Comparison of ENCODE assay signal across 6 cellular contexts in the genomic region with DNA sequence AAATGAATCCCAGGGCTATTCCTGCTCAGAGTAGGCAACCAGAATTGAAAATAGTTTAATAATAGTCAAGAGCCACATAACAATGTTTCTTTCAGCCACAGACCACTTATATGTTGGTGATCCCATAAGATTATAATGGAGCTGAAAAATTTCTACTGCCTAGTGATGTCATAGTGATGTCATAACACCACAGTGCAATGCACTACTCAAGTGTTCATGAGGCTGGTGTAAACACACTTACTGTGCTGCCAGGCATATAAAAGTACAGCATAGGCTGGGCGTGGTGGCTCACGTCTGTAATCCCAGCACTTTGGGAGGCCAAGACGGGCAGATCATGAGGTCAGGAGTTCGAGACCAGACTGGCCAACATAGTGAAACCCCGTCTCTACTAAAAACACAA. TPM values are rescaled to one million over a fixed set of nuclear protein-coding genes. Genes with fewer than 3 reads are reported as not detected.
DNase-seq lines count a peak whose midpoint lies in the region; ATAC-seq, FAIRE-seq and TF ChIP-seq lines count a peak whose summit lies in the region.
"Not testable (repeated sequence)": the region's sequence is repeated elsewhere in the genome, so short reads cannot be mapped to it uniquely, and the experiment has no call there.
"Had no signal": no experiment of that assay in that cellular context is flagged by ENCODE, and none has a peak within 500 bp of the region (broad histone marks: within the 10 kb centered on the region; RNA-seq: fewer than 3 reads in every experiment).

No MANE protein-coding gene starts in this region.

- not testable (repeated sequence) for H3K27me3 Mint-ChIP-seq in activated CD8-positive, alpha-beta T cell treated with anti-CD3 and anti-CD28 coated beads, Interleukin-2, amount 10 ng/mL, durations not matched to agents 7 days and 5 days (ENCODE audit: low read depth)

- H3K9me3 Mint-ChIP-seq in activated CD8-positive, alpha-beta T cell treated with anti-CD3 and anti-CD28 coated beads, Interleukin-2, amount 10 ng/mL, durations not matched to agents 7 days and 5 days (ENCODE audit: insufficient read depth): not testable (repeated sequence)

- CTCF ChIA-PET in activated CD8-positive, alpha-beta T cell treated with anti-CD3 and anti-CD28 coated beads, Interleukin-2, amount 10 ng/mL, durations not matched to agents 7 days and 5 days (lab: Charles Lee); K562 (lab: Yijun Ruan, JAX; ENCODE audit: low intra/inter-chr PET ratio): not testable (repeated sequence)
- CTCF ChIA-PET in endothelial cell of umbilical vein (lab: Charles Lee): interaction anchor here (2.2 kb wide), 1 partner anchor 120 kb away, joined by 5 read pairs; no protein-coding TSS in a partner anchor

- H3K79me2 ChIP-seq in K562 (ENCODE audit: control insufficient read depth, insufficient read depth, low read length); endothelial cell of umbilical vein (ENCODE audit: control insufficient read depth, insufficient read depth, low read length): not testable (repeated sequence)

- peak overlapping the region; percentile 20 for H3K27ac Mint-ChIP-seq in activated CD8-positive, alpha-beta T cell treated with anti-CD3 and anti-CD28 coated beads, Interleukin-2, amount 10 ng/mL, durations not matched to agents 7 days and 5 days

- H3K36me3 Mint-ChIP-seq in activated CD8-positive, alpha-beta T cell treated with anti-CD3 and anti-CD28 coated beads, Interleukin-2, amount 10 ng/mL, durations not matched to agents 7 days and 5 days (ENCODE audit: low read depth): peaks cover 66% of the 10 kb centered on the region

- intact Hi-C loops in K562 (cut with micrococcal nuclease); endothelial cell of umbilical vein (cut with micrococcal nuclease); mucosa of descending colon (cut with DNase I, micrococcal nuclease): not testable (repeated sequence)

- TF ChIP-seq RAD21 in Ishikawa (IDR thresholded peaks at IDR 0.05; ENCODE audit: low read depth); K562 (CRISPR knock-in tag; conservative IDR thresholded peaks at IDR 0.05 in 1 of 2, IDR thresholded peaks at IDR 0.05 in 1 of 2): not testable (repeated sequence)

- POLR2A ChIA-PET in activated CD8-positive, alpha-beta T cell treated with anti-CD3 and anti-CD28 coated beads, Interleukin-2, amount 10 ng/mL, durations not matched to agents 7 days and 5 days (lab: Charles Lee); K562 (lab: Yijun Ruan, JAX); endothelial cell of umbilical vein (lab: Charles Lee): not testable (repeated sequence)

- 3% methylated on average over 5 of the region's 5 CpGs for WGBS in K562 (ENCODE audit: insufficient coverage, low coverage, missing lambda C conversion rate)

- in situ Hi-C loops in K562 (cut with MboI): not testable (repeated sequence)

- H3K4me3 ChIP-seq in K562; endothelial cell of umbilical vein (replicated peaks in 1 of 3; ENCODE audit: insufficient read depth in 1 of 3, low read depth in 1 of 3, low read length in 3 of 3); mucosa of descending colon: not testable (repeated sequence)

- DNase-seq in activated CD8-positive, alpha-beta T cell treated with anti-CD3 and anti-CD28 coated beads, Interleukin-2, amount 10 ng/mL, durations not matched to agents 7 days and 5 days; K562 (ENCODE audit: extremely low read depth in 1 of 4, low spot score in 3 of 4); endothelial cell of umbilical vein (ENCODE audit: low read depth, low spot score); mucosa of descending colon: not testable (repeated sequence)

- FAIRE-seq in K562 (lab: Jason Lieb, UNC); endothelial cell of umbilical vein (lab: Jason Lieb, UNC): not testable (repeated sequence)

- H3K4me1 ChIP-seq in K562 (replicated peaks in 1 of 2; ENCODE audit: control insufficient read depth in 2 of 2, insufficient read depth in 2 of 2, low read length in 2 of 2); endothelial cell of umbilical vein (ENCODE audit: control insufficient read depth, extremely low read depth, insufficient read depth, low read length); mucosa of descending colon (ENCODE audit: low read depth): not testable (repeated sequence)

- TF ChIP-seq POLR2A in K562 (conservative IDR thresholded peaks at IDR 0.05); endothelial cell of umbilical vein (IDR thresholded peaks at IDR 0.05; ENCODE audit: low read depth, low read length): not testable (repeated sequence)

- H3K9me3 ChIP-seq in K562 (replicated peaks; ENCODE audit: control insufficient read depth, insufficient read depth, low read depth, low read length); endothelial cell of umbilical vein (replicated peaks; ENCODE audit: control insufficient read depth, insufficient read depth, low read length); mucosa of descending colon: not testable (repeated sequence)

- not testable (repeated sequence) for H3K9me1 ChIP-seq in K562 (ENCODE audit: control insufficient read depth, insufficient read depth, low read length); endothelial cell of umbilical vein (replicated peaks; ENCODE audit: control insufficient read depth, extremely low read depth, insufficient read depth, low read length)

- not testable (repeated sequence) for H3K4me2 ChIP-seq in K562 (ENCODE audit: insufficient read depth, low read length); endothelial cell of umbilical vein (ENCODE audit: insufficient read depth, low read length)

- H3K36me3 ChIP-seq in K562 (ENCODE audit: control insufficient read depth, insufficient read depth, low read length); endothelial cell of umbilical vein (ENCODE audit: control insufficient read depth in 2 of 2, extremely low read depth in 1 of 2, insufficient read depth in 2 of 2, low read length in 2 of 2); mucosa of descending colon (ENCODE audit: low read depth): not testable (repeated sequence)

- dilution Hi-C loops in endothelial cell of umbilical vein (cut with MboI; ENCODE audit: extremely low pct_ligation_motif_present, low sequenced_read_pairs): not testable (repeated sequence)

- H2AFZ ChIP-seq in K562 (ENCODE audit: low read depth, low read length); endothelial cell of umbilical vein (ENCODE audit: low read depth, low read length): not testable (repeated sequence)

- not testable (repeated sequence) for TF ChIP-seq CTCF in K562 (IDR thresholded peaks at IDR 0.05 in 2 of 3, conservative IDR thresholded peaks at IDR 0.05 in 1 of 3; ENCODE audit: insufficient read depth in 2 of 3, low read depth in 1 of 3, low read length in 3 of 3); endothelial cell of umbilical vein (IDR thresholded peaks at IDR 0.05; ENCODE audit: extremely low read depth in 1 of 2, insufficient read depth in 1 of 2, low read depth in 1 of 2, low read length in 2 of 2); mucosa of descending colon (IDR thresholded peaks at IDR 0.05)

- not testable (repeated sequence) for H3K4me3 Mint-ChIP-seq in activated CD8-positive, alpha-beta T cell treated with anti-CD3 and anti-CD28 coated beads, Interleukin-2, amount 10 ng/mL, durations not matched to agents 7 days and 5 days

- not testable (repeated sequence) for H3K9ac ChIP-seq in K562 (ENCODE audit: insufficient read depth in 1 of 2, low read depth in 2 of 2, low read length in 2 of 2); endothelial cell of umbilical vein (replicated peaks; ENCODE audit: extremely low read depth, insufficient read depth, low read length)

- not testable (repeated sequence) for H3K27me3 ChIP-seq in K562 (ENCODE audit: control insufficient read depth in 2 of 2, insufficient read depth in 2 of 2, low read length in 2 of 2); endothelial cell of umbilical vein (ENCODE audit: control insufficient read depth in 2 of 2, insufficient read depth in 2 of 2, low read length in 2 of 2)

- not testable (repeated sequence) for TF ChIP-seq EP300 in Ishikawa (IDR thresholded peaks at IDR 0.05; ENCODE audit: borderline replicate concordance); K562 (IDR thresholded peaks at IDR 0.05; ENCODE audit: low read length)

- not testable (repeated sequence) for H4K20me1 ChIP-seq in K562 (replicated peaks; ENCODE audit: control insufficient read depth, insufficient read depth, low read length); endothelial cell of umbilical vein (replicated peaks; ENCODE audit: control insufficient read depth, extremely low read depth, insufficient read depth, low read length)

- not testable (repeated sequence) for BruUV-seq in K562 (replicated peaks; lab: Mats Ljungman, UMichigan); endothelial cell of umbilical vein (replicated peaks; lab: Mats Ljungman, UMichigan)

- H3K27ac ChIP-seq in K562 (ENCODE audit: extremely low read depth, low read depth, low read length); endothelial cell of umbilical vein (ENCODE audit: insufficient read depth, low read depth, low read length): not testable (repeated sequence)

- not testable (repeated sequence) for ATAC-seq in activated CD8-positive, alpha-beta T cell treated with anti-CD3 and anti-CD28 coated beads, Interleukin-2, amount 10 ng/mL, durations not matched to agents 7 days and 5 days; K562
- ATAC-seq in mucosa of descending colon: peak; percentile 16

- H3K4me1 Mint-ChIP-seq in activated CD8-positive, alpha-beta T cell treated with anti-CD3 and anti-CD28 coated beads, Interleukin-2, amount 10 ng/mL, durations not matched to agents 7 days and 5 days (ENCODE audit: low read depth): peaks cover 32% of the 10 kb centered on the region

RNA-seq across cellular contexts. Expression of gene DDX60, which starts 15.1 kb away (rescaled TPM):
- total RNA-seq in activated CD8-positive, alpha-beta T cell treated with anti-CD3 and anti-CD28 coated beads, Interleukin-2, amount 10 ng/mL, durations not matched to agents 7 days and 5 days: 100 to 1,000 TPM; 111 to 115 TPM
- total RNA-seq in K562 (2011; cell fraction: chromatin; rRNA removed; ENCODE audit: low replicate concordance): 0.07 TPM in 1 of 2 replicates, not detected in the other
- total RNA-seq in K562 (2011; cell fraction: nucleolus; rRNA removed): not detected in 2 replicates
- 0.15 TPM in 1 of 2 replicates, not detected in the other for total RNA-seq in K562 (2011; cell fraction: nucleoplasm; rRNA removed)
- 0.04 and 0.18 TPM in 2 replicates for total RNA-seq in K562 (2014; rRNA removed)
- total RNA-seq in K562 (2014; rRNA removed; fragmentation: Illumina TruSeq; extraction: Trizol): 0.10 and 0.25 TPM in 2 replicates
- 0.11 and 0.22 TPM in 2 replicates for total RNA-seq in K562 (2015; rRNA removed; fragmentation: Illumina TruSeq; extraction: Trizol)
- 0.13 and 0.47 TPM in 2 replicates for total RNA-seq in K562 (2021)
- polyA plus RNA-seq in K562 (2011; rRNA removed): 0.06 TPM in 1 of 2 replicates, not detected in the other
- 0.04 TPM in 1 of 2 replicates, not detected in the other for polyA plus RNA-seq in K562 (2011; cell fraction: cytosol; rRNA removed)
- polyA plus RNA-seq in K562 (2011; cell fraction: nucleus; rRNA removed): not detected in 2 replicates
- polyA plus RNA-seq in K562 (2012): 0.07 and 0.18 TPM in 2 replicates
- polyA plus RNA-seq in K562 (2014; fragmentation: Illumina TruSeq; extraction: Trizol): 0.12 TPM in 1 of 2 replicates, not detected in the other
- under 1 TPM; 0.08 to 0.10 TPM for polyA plus RNA-seq in K562 (2014; fragmentation: Nextera tagmentation; extraction: Ambion mirVana)
- polyA plus RNA-seq in K562 (2014; rRNA removed): 0.24 and 0.27 TPM in 2 replicates
- not detected in 2 replicates for polyA minus RNA-seq in K562 (2011; rRNA and poly(A)+ RNA removed)
- polyA minus RNA-seq in K562 (2011; cell fraction: cytosol; rRNA and poly(A)+ RNA removed): not detected in 2 replicates
- not detected in 2 replicates for polyA minus RNA-seq in K562 (2011; cell fraction: nucleus; rRNA and poly(A)+ RNA removed)
- 7.9 and 9.3 TPM in 2 replicates for total RNA-seq in endothelial cell of umbilical vein
- 1.9 and 3.8 TPM in 2 replicates for polyA plus RNA-seq in endothelial cell of umbilical vein
- polyA plus RNA-seq in endothelial cell of umbilical vein (2011; cell fraction: cytosol; rRNA removed): 4.0 and 5.6 TPM in 2 replicates
- polyA plus RNA-seq in endothelial cell of umbilical vein (2011; cell fraction: nucleus; rRNA removed): 12.3 and 16.1 TPM in 2 replicates
- 5.1 and 5.8 TPM in 2 replicates for polyA plus RNA-seq in endothelial cell of umbilical vein (2012)
- 8.6 and 9.2 TPM in 2 replicates for polyA minus RNA-seq in endothelial cell of umbilical vein
- 4.0 TPM for polyA minus RNA-seq in endothelial cell of umbilical vein (2011; cell fraction: cytosol; rRNA and poly(A)+ RNA removed)
- 15.4 and 21.4 TPM in 2 replicates for polyA minus RNA-seq in endothelial cell of umbilical vein (2011; cell fraction: nucleus; rRNA and poly(A)+ RNA removed)
- 100 to 1,000 TPM in 1 of 3 donors, 10 to 100 TPM in 2; 45.6 to 118 (median 50.4) TPM for total RNA-seq in mucosa of descending colon
- total RNA-seq: G401 had no signal
